In genomic region chr12:104057771-104058197, GRCh38 we compare ENCODE assay signal across 8 cellular contexts. TPM values are rescaled to one million over a fixed set of nuclear protein-coding genes. Genes with fewer than 3 reads are reported as not detected.
DNase-seq lines count a peak whose midpoint lies in the region; ATAC-seq and TF ChIP-seq lines count a peak whose summit lies in the region.

No MANE protein-coding gene starts in this region.

- H3K4me1 Mint-ChIP-seq in stimulated activated effector memory CD8-positive, alpha-beta T cell treated with anti-CD3 and anti-CD28 coated beads, Interleukin-12 subunit alpha, Interleukin-12 subunit beta, amount 100 ng/mL, for 72 hours, result no peaks in the 10 kb centered on the region

- no peak overlapping the region for H3K4me3 ChIP-seq in Panc1 (ENCODE audit: low read depth in 2 of 2, low read length in 2 of 2)
- H3K4me3 ChIP-seq in upper lobe of right lung, result no peak overlapping the region

- no peaks in the 10 kb centered on the region for H3K36me3 ChIP-seq in Panc1 (ENCODE audit: control insufficient read depth, insufficient read depth, low read length)
- no peaks in the 10 kb centered on the region for H3K36me3 ChIP-seq in upper lobe of right lung

- POLR2A ChIA-PET in Panc1 (lab: Charles Lee), result no interaction called here

- H3K27me3 ChIP-seq in Panc1 (ENCODE audit: control insufficient read depth, insufficient read depth, low read length), result no peaks in the 10 kb centered on the region
- no peaks in the 10 kb centered on the region for H3K27me3 ChIP-seq in foreskin keratinocyte
- H3K27me3 ChIP-seq in upper lobe of right lung, result no peaks in the 10 kb centered on the region

- H3K27ac Mint-ChIP-seq in stimulated activated effector memory CD8-positive, alpha-beta T cell treated with anti-CD3 and anti-CD28 coated beads, Interleukin-12 subunit alpha, Interleukin-12 subunit beta, amount 100 ng/mL, for 72 hours, result no peak overlapping the region

- no peaks in the 10 kb centered on the region for H3K9me3 Mint-ChIP-seq in stimulated activated effector memory CD8-positive, alpha-beta T cell treated with anti-CD3 and anti-CD28 coated beads, Interleukin-12 subunit alpha, Interleukin-12 subunit beta, amount 100 ng/mL, for 72 hours

- peak; percentile 60 for ATAC-seq in Panc1
- ATAC-seq in foreskin keratinocyte, result peak; percentile 29
- ATAC-seq in upper lobe of right lung, result peak; percentile 11
- no peak for ATAC-seq in stimulated activated effector memory CD8-positive, alpha-beta T cell treated with anti-CD3 and anti-CD28 coated beads, Interleukin-12 subunit alpha, Interleukin-12 subunit beta, amount 100 ng/mL, for 72 hours
- no peak for ATAC-seq in omental fat pad (ENCODE audit: low FRiP score)
- ATAC-seq in GM21515 (IDR thresholded peaks at IDR 0.05; ENCODE audit: unreplicated experiment), result no peak

- H3K27ac ChIP-seq in Panc1 (ENCODE audit: low read length) (no peak overlapping the region), foreskin keratinocyte (no peak overlapping the region), upper lobe of right lung (no peak overlapping the region)

- TF ChIP-seq CTCF in GM12872 (IDR thresholded peaks at IDR 0.05; ENCODE audit: insufficient read depth, low read depth, low read length) (peak; percentile 62), Panc1 (IDR thresholded peaks at IDR 0.05) (peak; percentile 87), foreskin keratinocyte (conservative IDR thresholded peaks at IDR 0.05) (peak; percentile 80), upper lobe of right lung (IDR thresholded peaks at IDR 0.05) (peak; percentile 62), omental fat pad (IDR thresholded peaks at IDR 0.05) (no peak)

- no peaks in the 10 kb centered on the region for H3K36me3 Mint-ChIP-seq in stimulated activated effector memory CD8-positive, alpha-beta T cell treated with anti-CD3 and anti-CD28 coated beads, Interleukin-12 subunit alpha, Interleukin-12 subunit beta, amount 100 ng/mL, for 72 hours

- DNase-seq in AG08396 (ENCODE audit: low spot score), result peak; percentile 37
- DNase-seq in Panc1 (ENCODE audit: low read depth, low spot score), result no peak
- DNase-seq in foreskin keratinocyte, result no peak
- no peak for DNase-seq in upper lobe of right lung
- no peak for DNase-seq in stimulated activated effector memory CD8-positive, alpha-beta T cell treated with anti-CD3 and anti-CD28 coated beads, Interleukin-12 subunit alpha, Interleukin-12 subunit beta, amount 100 ng/mL, for 72 hours (ENCODE audit: low spot score in 2 of 2)
- no peak for DNase-seq in omental fat pad (ENCODE audit: low spot score)

- CTCF ChIA-PET in Panc1 (lab: Charles Lee), result interaction anchor here (0.9 kb wide), 1 partner anchor 51 kb away, joined by 8 read pairs; no protein-coding TSS in a partner anchor

- no TSS peak for BruUV-seq in Panc1 (replicated peaks; lab: Mats Ljungman, UMichigan)

- no peak overlapping the region for H3K4me3 Mint-ChIP-seq in stimulated activated effector memory CD8-positive, alpha-beta T cell treated with anti-CD3 and anti-CD28 coated beads, Interleukin-12 subunit alpha, Interleukin-12 subunit beta, amount 100 ng/mL, for 72 hours

- intact Hi-C loops in Panc1 (cut with micrococcal nuclease; ENCODE audit: unreplicated experiment), result loop anchor here (2.0 kb wide), 1 partner anchor 51 kb away; no protein-coding TSS in a partner anchor
- intact Hi-C loops in upper lobe of right lung (cut with DNase I), result no loop called here

- H3K4me1 ChIP-seq in Panc1 (ENCODE audit: control insufficient read depth, insufficient read depth, low read length) (peaks cover 6% of the 10 kb centered on the region; the same call in 1 of the 2 replicates), foreskin keratinocyte (peaks cover 9% of the 10 kb centered on the region), upper lobe of right lung (peaks cover 12% of the 10 kb centered on the region)

- H3K9me3 ChIP-seq in Panc1 (ENCODE audit: control insufficient read depth, insufficient read depth, low read depth, low read length) (no peaks in the 10 kb centered on the region), upper lobe of right lung (no peaks in the 10 kb centered on the region)

- in situ Hi-C loops in Panc1 (cut with HindIII; ENCODE audit: low pct_unique_long_range_greater_than_20kb, low sequenced_read_pairs), result no loop called here

RNA-seq across cellular contexts. Expression of gene HCFC2, which starts 6.5 kb away (rescaled TPM):
- 8.5 TPM for total RNA-seq in Panc1 (2021; ENCODE audit: unreplicated experiment)
- polyA plus RNA-seq in Panc1 (2012; ENCODE audit: insufficient read length), result 3.1 TPM
- total RNA-seq in foreskin keratinocyte, result 7.9 and 9.3 TPM in 2 replicates
- polyA plus RNA-seq in foreskin keratinocyte, result 3.0 and 3.1 TPM in 2 replicates
- total RNA-seq in upper lobe of right lung, result 19.4 TPM
- 10 to 100 TPM; 11.2 to 32.5 (median 15.9) TPM for total RNA-seq in omental fat pad

RNA-seq across cellular contexts. Expression of gene GLT8D2, which starts 7.8 kb away (rescaled TPM):
- total RNA-seq in Panc1 (2021; ENCODE audit: unreplicated experiment) (0.54 TPM), foreskin keratinocyte (3.2 and 4.8 TPM in 2 replicates), upper lobe of right lung (9.1 TPM), omental fat pad (10 to 100 TPM in 2 of 4 donors, 1 to 10 TPM in 2; 8.1 to 31.6 (median 13.8) TPM)
- polyA plus RNA-seq in Panc1 (2012; ENCODE audit: insufficient read length), result 0.50 TPM
- 3.4 and 4.0 TPM in 2 replicates for polyA plus RNA-seq in foreskin keratinocyte

Comparison
In these comparisons a context has a peak if more than half of its experiments do, and no peak if none do; other contexts are left out.
1. CTCF ChIP-seq: peak in GM12872 (single experiment), Panc1 (single experiment), foreskin keratinocyte (single experiment) and upper lobe of right lung (single experiment); none in omental fat pad (0 of 3).
2. ATAC-seq: peak in Panc1 (single experiment), foreskin keratinocyte (single experiment) and upper lobe of right lung (single experiment); none in stimulated activated effector memory CD8-positive, alpha-beta T cell treated with anti-CD3 and anti-CD28 coated beads, Interleukin-12 subunit alpha, Interleukin-12 subunit beta, amount 100 ng/mL, for 72 hours (single experiment), omental fat pad (single experiment) and GM21515 (single experiment).